ENCODE assay signal across 17 cellular contexts in the genomic region with DNA sequence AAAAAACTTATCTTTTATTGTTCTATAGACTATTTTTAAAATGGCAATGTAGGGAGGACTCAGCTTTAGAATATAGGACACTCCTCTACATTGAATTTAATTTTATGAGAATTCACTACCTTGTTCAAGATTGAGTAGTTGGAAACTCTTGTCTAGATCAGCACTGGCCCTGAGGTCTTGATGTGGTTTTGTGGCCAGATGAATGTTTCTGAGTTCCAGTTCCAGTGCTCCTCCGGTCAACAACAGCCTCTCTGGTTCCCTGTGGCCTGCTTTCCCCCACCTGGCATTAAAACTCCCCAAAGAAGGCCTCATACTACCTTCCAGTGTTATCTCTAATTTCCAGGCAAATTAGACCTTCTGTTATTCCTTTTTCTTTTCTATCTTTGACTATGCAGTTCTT. TPM values are rescaled to one million over a fixed set of nuclear protein-coding genes. Genes with fewer than 3 reads are reported as not detected.
A peak's percentile ranks its signal among the peaks of the same experiment; 100 is the strongest.
DNase-seq lines count a peak whose midpoint lies in the region; ATAC-seq, FAIRE-seq and TF ChIP-seq lines count a peak whose summit lies in the region.
"Had no signal": no experiment of that assay in that cellular context is flagged by ENCODE, and none has a peak within 500 bp of the region (broad histone marks: within the 10 kb centered on the region; RNA-seq: fewer than 3 reads in every experiment).

No MANE protein-coding gene starts in this region.

- H3K27me3 ChIP-seq in BLaER1 (no peaks in the 10 kb centered on the region), OCI-LY1 (ENCODE audit: insufficient read depth, low read length) (no peaks in the 10 kb centered on the region)

- DNase-seq in activated CD4-positive, alpha-beta T cell treated with anti-CD3 and anti-CD28 coated beads, Interleukin-2, amount 10 ng/mL, durations not matched to agents 7 days and 5 days = peak; percentile 35
- no peak for DNase-seq in activated CD4-positive, alpha-beta T cell treated with anti-CD3 and anti-CD28 coated beads for 4 hours
- DNase-seq in MV-4-11 (lab: John Stamatoyannopoulos, UW) (no peak), kidney (no peak)
- DNase-seq: DMS79, GDM1, NCI-H1436 treated with DMSO at 0.1 percent for 48 hours, NCI-H2081, NCI-H524, PC-3 had no signal

- no peak overlapping the region for H3K27ac Mint-ChIP-seq in activated CD4-positive, alpha-beta T cell treated with anti-CD3 and anti-CD28 coated beads, Interleukin-2, amount 10 ng/mL, durations not matched to agents 7 days and 5 days
- H3K27ac Mint-ChIP-seq in activated T-helper 17 cell treated with anti-CD3 and anti-CD28 coated beads, Interleukin-2, amount 50 U/mL, for 72 hours = peak overlapping the region; percentile 71
- H3K27ac Mint-ChIP-seq: CD14-positive monocyte, GM23338 had no signal

- no peaks in the 10 kb centered on the region for H3K36me3 Mint-ChIP-seq in activated CD4-positive, alpha-beta T cell treated with anti-CD3 and anti-CD28 coated beads, Interleukin-2, amount 10 ng/mL, durations not matched to agents 7 days and 5 days (ENCODE audit: low read depth)
- no peaks in the 10 kb centered on the region for H3K36me3 Mint-ChIP-seq in activated T-helper 17 cell treated with anti-CD3 and anti-CD28 coated beads, Interleukin-2, amount 50 U/mL, for 72 hours (ENCODE audit: low read depth)
- H3K36me3 Mint-ChIP-seq: CD14-positive monocyte had no signal

- no peak overlapping the region for H3K4me3 ChIP-seq in BLaER1
- no peak overlapping the region for H3K4me3 ChIP-seq in OCI-LY1 (ENCODE audit: low read depth, low read length, poor library complexity, severe bottlenecking)
- H3K4me3 ChIP-seq in kidney (ENCODE audit: low read length in 2 of 2) = no peak overlapping the region
- H3K4me3 ChIP-seq: GM23338 had no signal

- H3K9ac ChIP-seq in BLaER1 (no peak overlapping the region), OCI-LY1 (ENCODE audit: low read length) (no peak overlapping the region), kidney (ENCODE audit: low read length in 2 of 2) (no peak overlapping the region)

- CTCF ChIA-PET in activated CD4-positive, alpha-beta T cell treated with anti-CD3 and anti-CD28 coated beads, Interleukin-2, amount 10 ng/mL, durations not matched to agents 7 days and 5 days (lab: Charles Lee) = interaction anchor here (2.1 kb wide), 1 partner anchor 8 kb away, joined by 6 read pairs; no protein-coding TSS in a partner anchor

- peak overlapping the region; percentile 37 for H3K4me2 ChIP-seq in BLaER1
- H3K4me2 ChIP-seq in OCI-LY1 (ENCODE audit: low read length) = no peak overlapping the region
- H3K4me2 ChIP-seq: GM23338 had no signal

- H3K36me3 ChIP-seq in BLaER1 (no peaks in the 10 kb centered on the region), OCI-LY1 (ENCODE audit: insufficient read depth, low read length) (no peaks in the 10 kb centered on the region), kidney (ENCODE audit: control insufficient read depth in 1 of 2, insufficient read depth in 2 of 2, low read length in 2 of 2) (no peaks in the 10 kb centered on the region)

- peak; percentile 77 for ATAC-seq in activated T-helper 17 cell treated with anti-CD3 and anti-CD28 coated beads, Interleukin-2, amount 50 U/mL, for 72 hours (replicated peaks)
- ATAC-seq in HG03439 (IDR thresholded peaks at IDR 0.05; ENCODE audit: unreplicated experiment) = no peak
- ATAC-seq: GM23338, PC-3 had no signal

- intact Hi-C loops in kidney (cut with DNase I) = no loop called here

- H3K9me3 ChIP-seq in BLaER1 (peaks cover 9% of the 10 kb centered on the region), OCI-LY1 (ENCODE audit: low read length) (peaks cover 2% of the 10 kb centered on the region; the same call in 1 of the 2 replicates), kidney (ENCODE audit: control insufficient read depth in 1 of 2, low read length in 2 of 2) (no peaks in the 10 kb centered on the region)

- H2AFZ ChIP-seq in OCI-LY1 (ENCODE audit: low read length) = no peak overlapping the region
- H2AFZ ChIP-seq: GM23338 had no signal

- POLR2A ChIA-PET in activated CD4-positive, alpha-beta T cell treated with anti-CD3 and anti-CD28 coated beads, Interleukin-2, amount 10 ng/mL, durations not matched to agents 7 days and 5 days (lab: Charles Lee) = no interaction called here

- H3K4me1 Mint-ChIP-seq in activated CD4-positive, alpha-beta T cell treated with anti-CD3 and anti-CD28 coated beads, Interleukin-2, amount 10 ng/mL, durations not matched to agents 7 days and 5 days = peaks cover 33% of the 10 kb centered on the region
- H3K4me1 Mint-ChIP-seq in activated T-helper 17 cell treated with anti-CD3 and anti-CD28 coated beads, Interleukin-2, amount 50 U/mL, for 72 hours = peaks cover 10% of the 10 kb centered on the region
- H3K4me1 Mint-ChIP-seq: GM23338 had no signal

- TF ChIP-seq CTCF in OCI-LY1 (IDR thresholded peaks at IDR 0.05; ENCODE audit: low read length) (no peak), kidney (IDR thresholded peaks at IDR 0.05; ENCODE audit: borderline replicate concordance, extremely low read depth, insufficient read depth) (no peak)

- no peaks in the 10 kb centered on the region for H3K9me2 ChIP-seq in OCI-LY1 (ENCODE audit: low read depth, low read length)

- no peaks in the 10 kb centered on the region for H4K20me1 ChIP-seq in BLaER1
- no peaks in the 10 kb centered on the region for H4K20me1 ChIP-seq in OCI-LY1 (ENCODE audit: insufficient read depth, low read length)

- H3F3A ChIP-seq in OCI-LY1 (ENCODE audit: insufficient read depth, low read length) = no peaks in the 10 kb centered on the region

- H3K27me3 Mint-ChIP-seq in activated CD4-positive, alpha-beta T cell treated with anti-CD3 and anti-CD28 coated beads, Interleukin-2, amount 10 ng/mL, durations not matched to agents 7 days and 5 days = peaks cover 4% of the 10 kb centered on the region
- peaks cover 3% of the 10 kb centered on the region for H3K27me3 Mint-ChIP-seq in activated T-helper 17 cell treated with anti-CD3 and anti-CD28 coated beads, Interleukin-2, amount 50 U/mL, for 72 hours

- H3K27ac ChIP-seq in BLaER1 = no peak overlapping the region
- H3K27ac ChIP-seq in OCI-LY1 (ENCODE audit: low read depth, low read length, poor library complexity, severe bottlenecking) = peak overlapping the region; percentile 21
- H3K27ac ChIP-seq in kidney (ENCODE audit: low read depth in 2 of 2, low read length in 2 of 2) = no peak overlapping the region

- no peaks in the 10 kb centered on the region for H3K9me3 Mint-ChIP-seq in activated CD4-positive, alpha-beta T cell treated with anti-CD3 and anti-CD28 coated beads, Interleukin-2, amount 10 ng/mL, durations not matched to agents 7 days and 5 days
- H3K9me3 Mint-ChIP-seq in activated T-helper 17 cell treated with anti-CD3 and anti-CD28 coated beads, Interleukin-2, amount 50 U/mL, for 72 hours = no peaks in the 10 kb centered on the region
- H3K9me3 Mint-ChIP-seq: GM23338, IgD-negative memory B cell had no signal

- FAIRE-seq in kidney (lab: Jason Lieb, UNC) = no peak

- H3K4me1 ChIP-seq in BLaER1 (peaks cover 11% of the 10 kb centered on the region), OCI-LY1 (ENCODE audit: insufficient read depth, low read length, severe bottlenecking) (peaks cover 31% of the 10 kb centered on the region), kidney (ENCODE audit: control insufficient read depth in 1 of 2, insufficient read depth in 1 of 2, low read depth in 1 of 2, low read length in 2 of 2) (no peaks in the 10 kb centered on the region)

- no peaks in the 10 kb centered on the region for H3K79me2 ChIP-seq in OCI-LY1 (ENCODE audit: insufficient read depth, low read length)

- H3K4me3 Mint-ChIP-seq in activated CD4-positive, alpha-beta T cell treated with anti-CD3 and anti-CD28 coated beads, Interleukin-2, amount 10 ng/mL, durations not matched to agents 7 days and 5 days = no peak overlapping the region
- no peak overlapping the region for H3K4me3 Mint-ChIP-seq in activated T-helper 17 cell treated with anti-CD3 and anti-CD28 coated beads, Interleukin-2, amount 50 U/mL, for 72 hours
- H3K4me3 Mint-ChIP-seq: CD14-positive monocyte, GM23338, IgD-negative memory B cell had no signal

RNA-seq across cellular contexts. Expression of gene ANP32A, which starts 9.4 kb away (rescaled TPM):
- 100 to 1,000 TPM; 219 to 286 TPM for total RNA-seq in activated CD4-positive, alpha-beta T cell treated with anti-CD3 and anti-CD28 coated beads, Interleukin-2, amount 10 ng/mL, durations not matched to agents 7 days and 5 days
- total RNA-seq in activated T-helper 17 cell treated with anti-CD3 and anti-CD28 coated beads, Interleukin-2, amount 50 U/mL, for 72 hours = 100 to 1,000 TPM; 130 to 221 TPM
- total RNA-seq in kidney = 113 TPM
- polyA plus RNA-seq in kidney (ENCODE audit: insufficient read depth, low read depth, low replicate concordance) = 148 TPM
